In the genomic region with DNA sequence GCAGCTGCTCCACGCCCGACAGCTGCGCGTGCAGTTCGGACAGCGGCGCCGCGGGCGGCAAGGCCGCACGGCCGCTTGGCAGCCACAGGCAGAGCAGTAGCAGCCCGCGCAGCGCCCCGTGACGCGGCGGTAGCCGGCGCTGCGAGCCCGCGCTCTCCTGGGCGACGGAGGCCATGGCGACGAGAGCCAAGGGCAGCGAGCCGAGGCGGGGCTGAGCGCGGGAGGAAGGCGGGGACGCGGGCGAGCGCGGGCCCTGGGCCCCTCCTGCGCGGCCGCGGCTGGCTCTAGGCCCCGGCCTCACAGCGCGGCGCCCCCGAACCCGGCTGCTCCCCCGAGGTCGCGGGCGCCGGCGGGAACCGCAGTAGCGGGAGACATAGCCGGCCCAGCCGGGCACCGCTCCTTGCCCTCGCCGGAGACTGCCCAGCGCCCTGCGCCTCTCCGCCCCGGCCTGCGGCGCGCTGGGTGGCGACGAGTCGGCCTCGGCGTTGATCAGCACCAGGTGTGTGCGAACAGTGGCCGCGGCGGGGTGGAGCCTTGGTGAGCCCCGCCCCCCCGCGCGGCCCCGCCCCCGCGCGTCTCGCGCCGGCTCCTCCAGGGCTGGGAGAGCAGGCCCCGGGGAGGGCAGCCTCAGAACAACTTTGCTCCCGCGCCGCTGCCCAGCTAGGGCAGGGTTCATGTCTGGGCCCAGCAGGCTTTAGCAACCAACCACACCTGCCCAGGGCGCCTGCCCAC, we compare ENCODE assay signal across 2 cellular contexts.
TF ChIP-seq lines count a peak whose summit lies in the region.

A gene with protein sequence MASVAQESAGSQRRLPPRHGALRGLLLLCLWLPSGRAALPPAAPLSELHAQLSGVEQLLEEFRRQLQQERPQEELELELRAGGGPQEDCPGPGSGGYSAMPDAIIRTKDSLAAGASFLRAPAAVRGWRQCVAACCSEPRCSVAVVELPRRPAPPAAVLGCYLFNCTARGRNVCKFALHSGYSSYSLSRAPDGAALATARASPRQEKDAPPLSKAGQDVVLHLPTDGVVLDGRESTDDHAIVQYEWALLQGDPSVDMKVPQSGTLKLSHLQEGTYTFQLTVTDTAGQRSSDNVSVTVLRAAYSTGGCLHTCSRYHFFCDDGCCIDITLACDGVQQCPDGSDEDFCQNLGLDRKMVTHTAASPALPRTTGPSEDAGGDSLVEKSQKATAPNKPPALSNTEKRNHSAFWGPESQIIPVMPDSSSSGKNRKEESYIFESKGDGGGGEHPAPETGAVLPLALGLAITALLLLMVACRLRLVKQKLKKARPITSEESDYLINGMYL (minus strand): TSS at position 514 of the 732 bp plus-strand sequence. CDS start 339 bp downstream, at position 175.

TF ChIP-seq in HCT116, 20 proteins besides CTCF, POLR2A, EP300 and RAD21:
- TF ChIP-seq, protein P1, sequence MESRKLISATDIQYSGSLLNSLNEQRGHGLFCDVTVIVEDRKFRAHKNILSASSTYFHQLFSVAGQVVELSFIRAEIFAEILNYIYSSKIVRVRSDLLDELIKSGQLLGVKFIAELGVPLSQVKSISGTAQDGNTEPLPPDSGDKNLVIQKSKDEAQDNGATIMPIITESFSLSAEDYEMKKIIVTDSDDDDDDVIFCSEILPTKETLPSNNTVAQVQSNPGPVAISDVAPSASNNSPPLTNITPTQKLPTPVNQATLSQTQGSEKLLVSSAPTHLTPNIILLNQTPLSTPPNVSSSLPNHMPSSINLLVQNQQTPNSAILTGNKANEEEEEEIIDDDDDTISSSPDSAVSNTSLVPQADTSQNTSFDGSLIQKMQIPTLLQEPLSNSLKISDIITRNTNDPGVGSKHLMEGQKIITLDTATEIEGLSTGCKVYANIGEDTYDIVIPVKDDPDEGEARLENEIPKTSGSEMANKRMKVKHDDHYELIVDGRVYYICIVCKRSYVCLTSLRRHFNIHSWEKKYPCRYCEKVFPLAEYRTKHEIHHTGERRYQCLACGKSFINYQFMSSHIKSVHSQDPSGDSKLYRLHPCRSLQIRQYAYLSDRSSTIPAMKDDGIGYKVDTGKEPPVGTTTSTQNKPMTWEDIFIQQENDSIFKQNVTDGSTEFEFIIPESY (IDR thresholded peaks at IDR 0.05; ENCODE audit: extremely low read depth, insufficient replicate concordance, low read length) = no peak
- TF ChIP-seq, protein P2, sequence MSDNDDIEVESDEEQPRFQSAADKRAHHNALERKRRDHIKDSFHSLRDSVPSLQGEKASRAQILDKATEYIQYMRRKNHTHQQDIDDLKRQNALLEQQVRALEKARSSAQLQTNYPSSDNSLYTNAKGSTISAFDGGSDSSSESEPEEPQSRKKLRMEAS (IDR thresholded peaks at IDR 0.05) = peak; percentile 77
- TF ChIP-seq CEBPB (IDR thresholded peaks at IDR 0.05; ENCODE audit: low read depth) (no peak), FOSL1 (IDR thresholded peaks at IDR 0.05; ENCODE audit: low read depth) (no peak), SRF (IDR thresholded peaks at IDR 0.05; ENCODE audit: low read depth) (no peak), EZH2phosphoT487 (IDR thresholded peaks at IDR 0.05; ENCODE audit: borderline replicate concordance) (no peak), SP1 (IDR thresholded peaks at IDR 0.05; ENCODE audit: low read depth) (no peak; the same call in 1 of the 2 replicates), POLR2AphosphoS5 (IDR thresholded peaks at IDR 0.05; ENCODE audit: low read depth, low read length) (peak; percentile 92), YY1 (IDR thresholded peaks at IDR 0.05; ENCODE audit: extremely low read depth, insufficient replicate concordance, low read depth, low read length) (peak; percentile 32), EGR1 (IDR thresholded peaks at IDR 0.05; ENCODE audit: low read depth) (peak; percentile 74), CBX3 (IDR thresholded peaks at IDR 0.05; ENCODE audit: low read depth) (no peak), EZH2 (IDR thresholded peaks at IDR 0.05) (no peak), TCF7L2 (IDR thresholded peaks at IDR 0.05; ENCODE audit: borderline replicate concordance, extremely low read depth, insufficient read depth, insufficient read length) (no peak), ZFX (IDR thresholded peaks at IDR 0.05) (peak; percentile 97), ZNF274 (IDR thresholded peaks at IDR 0.05; ENCODE audit: low read depth, low read length) (no peak), JUND (IDR thresholded peaks at IDR 0.05) (no peak), SIN3A (IDR thresholded peaks at IDR 0.05; ENCODE audit: low read depth) (peak; percentile 68; the same call in 1 of the 2 replicates), ELF1 (IDR thresholded peaks at IDR 0.05; ENCODE audit: borderline replicate concordance, low read depth) (no peak)
- TF ChIP-seq, protein P3, sequence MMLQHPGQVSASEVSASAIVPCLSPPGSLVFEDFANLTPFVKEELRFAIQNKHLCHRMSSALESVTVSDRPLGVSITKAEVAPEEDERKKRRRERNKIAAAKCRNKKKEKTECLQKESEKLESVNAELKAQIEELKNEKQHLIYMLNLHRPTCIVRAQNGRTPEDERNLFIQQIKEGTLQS (IDR thresholded peaks at IDR 0.05) = no peak
- TF ChIP-seq, protein P4, sequence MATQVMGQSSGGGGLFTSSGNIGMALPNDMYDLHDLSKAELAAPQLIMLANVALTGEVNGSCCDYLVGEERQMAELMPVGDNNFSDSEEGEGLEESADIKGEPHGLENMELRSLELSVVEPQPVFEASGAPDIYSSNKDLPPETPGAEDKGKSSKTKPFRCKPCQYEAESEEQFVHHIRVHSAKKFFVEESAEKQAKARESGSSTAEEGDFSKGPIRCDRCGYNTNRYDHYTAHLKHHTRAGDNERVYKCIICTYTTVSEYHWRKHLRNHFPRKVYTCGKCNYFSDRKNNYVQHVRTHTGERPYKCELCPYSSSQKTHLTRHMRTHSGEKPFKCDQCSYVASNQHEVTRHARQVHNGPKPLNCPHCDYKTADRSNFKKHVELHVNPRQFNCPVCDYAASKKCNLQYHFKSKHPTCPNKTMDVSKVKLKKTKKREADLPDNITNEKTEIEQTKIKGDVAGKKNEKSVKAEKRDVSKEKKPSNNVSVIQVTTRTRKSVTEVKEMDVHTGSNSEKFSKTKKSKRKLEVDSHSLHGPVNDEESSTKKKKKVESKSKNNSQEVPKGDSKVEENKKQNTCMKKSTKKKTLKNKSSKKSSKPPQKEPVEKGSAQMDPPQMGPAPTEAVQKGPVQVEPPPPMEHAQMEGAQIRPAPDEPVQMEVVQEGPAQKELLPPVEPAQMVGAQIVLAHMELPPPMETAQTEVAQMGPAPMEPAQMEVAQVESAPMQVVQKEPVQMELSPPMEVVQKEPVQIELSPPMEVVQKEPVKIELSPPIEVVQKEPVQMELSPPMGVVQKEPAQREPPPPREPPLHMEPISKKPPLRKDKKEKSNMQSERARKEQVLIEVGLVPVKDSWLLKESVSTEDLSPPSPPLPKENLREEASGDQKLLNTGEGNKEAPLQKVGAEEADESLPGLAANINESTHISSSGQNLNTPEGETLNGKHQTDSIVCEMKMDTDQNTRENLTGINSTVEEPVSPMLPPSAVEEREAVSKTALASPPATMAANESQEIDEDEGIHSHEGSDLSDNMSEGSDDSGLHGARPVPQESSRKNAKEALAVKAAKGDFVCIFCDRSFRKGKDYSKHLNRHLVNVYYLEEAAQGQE (IDR thresholded peaks at IDR 0.05; ENCODE audit: low read depth) = peak; percentile 41; the same call in 1 of the 2 replicates

TF ChIP-seq in SK-N-SH, 30 proteins besides CTCF, POLR2A, EP300 and RAD21 (continued from another document):
- TF ChIP-seq, protein P5, sequence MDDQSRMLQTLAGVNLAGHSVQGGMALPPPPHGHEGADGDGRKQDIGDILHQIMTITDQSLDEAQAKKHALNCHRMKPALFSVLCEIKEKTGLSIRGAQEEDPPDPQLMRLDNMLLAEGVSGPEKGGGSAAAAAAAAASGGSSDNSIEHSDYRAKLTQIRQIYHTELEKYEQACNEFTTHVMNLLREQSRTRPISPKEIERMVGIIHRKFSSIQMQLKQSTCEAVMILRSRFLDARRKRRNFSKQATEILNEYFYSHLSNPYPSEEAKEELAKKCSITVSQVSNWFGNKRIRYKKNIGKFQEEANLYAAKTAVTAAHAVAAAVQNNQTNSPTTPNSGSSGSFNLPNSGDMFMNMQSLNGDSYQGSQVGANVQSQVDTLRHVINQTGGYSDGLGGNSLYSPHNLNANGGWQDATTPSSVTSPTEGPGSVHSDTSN (IDR thresholded peaks at IDR 0.05) = no peak
- TF ChIP-seq, protein P6, sequence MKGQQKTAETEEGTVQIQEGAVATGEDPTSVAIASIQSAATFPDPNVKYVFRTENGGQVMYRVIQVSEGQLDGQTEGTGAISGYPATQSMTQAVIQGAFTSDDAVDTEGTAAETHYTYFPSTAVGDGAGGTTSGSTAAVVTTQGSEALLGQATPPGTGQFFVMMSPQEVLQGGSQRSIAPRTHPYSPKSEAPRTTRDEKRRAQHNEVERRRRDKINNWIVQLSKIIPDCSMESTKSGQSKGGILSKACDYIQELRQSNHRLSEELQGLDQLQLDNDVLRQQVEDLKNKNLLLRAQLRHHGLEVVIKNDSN (IDR thresholded peaks at IDR 0.05; ENCODE audit: borderline replicate concordance, low read depth) = no peak
- TF ChIP-seq, protein P1 (IDR thresholded peaks at IDR 0.05; ENCODE audit: borderline replicate concordance, low read depth) = no peak
- TF ChIP-seq RFX5 (IDR thresholded peaks at IDR 0.05; ENCODE audit: low read length) (no peak), JUND (IDR thresholded peaks at IDR 0.05) (no peak), YY1 (IDR thresholded peaks at IDR 0.05; ENCODE audit: low read depth) (no peak), POLR2AphosphoS5 (IDR thresholded peaks at IDR 0.05; ENCODE audit: low read depth, low read length) (peak; percentile 32; the same call in 1 of the 2 replicates), NRF1 (IDR thresholded peaks at IDR 0.05; ENCODE audit: low read depth, low read length) (no peak; the same call in none of the 2 replicates), ELF1 (IDR thresholded peaks at IDR 0.05) (no peak), EZH2phosphoT487 (IDR thresholded peaks at IDR 0.05; ENCODE audit: borderline replicate concordance, low read depth) (no peak), MXI1 (IDR thresholded peaks at IDR 0.05; ENCODE audit: low read depth, low read length) (no peak; the same call in 1 of the 2 replicates), FOSL2 (IDR thresholded peaks at IDR 0.05; ENCODE audit: borderline replicate concordance, low read depth) (no peak)
- TF ChIP-seq, protein P7, sequence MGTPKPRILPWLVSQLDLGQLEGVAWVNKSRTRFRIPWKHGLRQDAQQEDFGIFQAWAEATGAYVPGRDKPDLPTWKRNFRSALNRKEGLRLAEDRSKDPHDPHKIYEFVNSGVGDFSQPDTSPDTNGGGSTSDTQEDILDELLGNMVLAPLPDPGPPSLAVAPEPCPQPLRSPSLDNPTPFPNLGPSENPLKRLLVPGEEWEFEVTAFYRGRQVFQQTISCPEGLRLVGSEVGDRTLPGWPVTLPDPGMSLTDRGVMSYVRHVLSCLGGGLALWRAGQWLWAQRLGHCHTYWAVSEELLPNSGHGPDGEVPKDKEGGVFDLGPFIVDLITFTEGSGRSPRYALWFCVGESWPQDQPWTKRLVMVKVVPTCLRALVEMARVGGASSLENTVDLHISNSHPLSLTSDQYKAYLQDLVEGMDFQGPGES (IDR thresholded peaks at IDR 0.05; ENCODE audit: low read depth, low read length) = no peak
- TF ChIP-seq, protein P2 (IDR thresholded peaks at IDR 0.05; ENCODE audit: low read depth) = 0 out of 2 replicates have a peak, but pooled peaks have one; percentile 2
- TF ChIP-seq, protein P4 (IDR thresholded peaks at IDR 0.05; ENCODE audit: low read depth, low read length) = peak; percentile 91
